Comparison of ENCODE assay signal across 1 cellular context in genomic region chr16:50152807-50153647, GRCh38.
TF ChIP-seq lines count a peak whose summit lies in the region.

TENT4B (plus strand) TSS chr16:50153306; CDS start chr16:50153622, 316 bp downstream.

TF ChIP-seq in HepG2, 621 proteins besides CTCF, POLR2A, EP300 and RAD21 (continued from another document and continues in another):
- no peak for TF ChIP-seq ZMAT5 (CRISPR knock-in tag; IDR thresholded peaks at IDR 0.05; ENCODE audit: borderline replicate concordance, low read depth)
- TF ChIP-seq NR2F6 (IDR thresholded peaks at IDR 0.05) = no peak
- TF ChIP-seq NR2F6 (CRISPR knock-in tag; IDR thresholded peaks at IDR 0.05) = 0 out of 2 replicates have a peak, but pooled peaks have one; percentile 23
- TF ChIP-seq RFX5 (IDR thresholded peaks at IDR 0.05; ENCODE audit: low read depth, low read length) = no peak; the same call in 1 of the 2 replicates
- peak; percentile 95 for TF ChIP-seq POLR2G (IDR thresholded peaks at IDR 0.05; ENCODE audit: low read depth, low read length)
- TF ChIP-seq ATAD3A (CRISPR knock-in tag; IDR thresholded peaks at IDR 0.05) = peak; percentile 58; the same call in 1 of the 2 replicates
- TF ChIP-seq CENPT (CRISPR knock-in tag; IDR thresholded peaks at IDR 0.05; ENCODE audit: low read depth) = peak; percentile 90; the same call in 1 of the 2 replicates
- TF ChIP-seq ZSCAN5A (CRISPR knock-in tag; IDR thresholded peaks at IDR 0.05; ENCODE audit: borderline replicate concordance) = peak; percentile 76; the same call in 1 of the 2 replicates
- no peak for TF ChIP-seq AGO1 (IDR thresholded peaks at IDR 0.05; ENCODE audit: low read depth, low read length, poor library complexity, severe bottlenecking)
- peak; percentile 95; the same call in 1 of the 2 replicates for TF ChIP-seq ZNF709 (CRISPR knock-in tag; IDR thresholded peaks at IDR 0.05)
- no peak for TF ChIP-seq ZNF766 (CRISPR knock-in tag; IDR thresholded peaks at IDR 0.05; ENCODE audit: borderline replicate concordance)
- 0 out of 2 replicates have a peak, but pooled peaks have one; percentile 45 for TF ChIP-seq RNF2 (conservative IDR thresholded peaks at IDR 0.05; ENCODE audit: low read depth)
- TF ChIP-seq ZGPAT (CRISPR knock-in tag; IDR thresholded peaks at IDR 0.05) = peak; percentile 82; the same call in 1 of the 2 replicates
- TF ChIP-seq POGK (CRISPR knock-in tag; conservative IDR thresholded peaks at IDR 0.05) = peak; percentile 97
- peak; percentile 82 for TF ChIP-seq GABPB1 (CRISPR knock-in tag; IDR thresholded peaks at IDR 0.05)
- peak; percentile 99 for TF ChIP-seq ZFX (CRISPR knock-in tag; IDR thresholded peaks at IDR 0.05; ENCODE audit: low read depth)
- no peak for TF ChIP-seq BHLHE40 (IDR thresholded peaks at IDR 0.05; ENCODE audit: low read length)
- peak; percentile 88; the same call in 1 of the 2 replicates for TF ChIP-seq ZNF772 (CRISPR knock-in tag; IDR thresholded peaks at IDR 0.05)
- peak; percentile 87; the same call in 1 of the 2 replicates for TF ChIP-seq SNAI1 (CRISPR knock-in tag; IDR thresholded peaks at IDR 0.05; ENCODE audit: borderline replicate concordance)
- TF ChIP-seq YEATS4 (CRISPR knock-in tag; IDR thresholded peaks at IDR 0.05; ENCODE audit: borderline replicate concordance) = peak; percentile 91
- no peak; the same call in 1 of the 2 replicates for TF ChIP-seq CENPBD1 (CRISPR knock-in tag; IDR thresholded peaks at IDR 0.05; ENCODE audit: borderline replicate concordance, low read depth)
- TF ChIP-seq ARHGAP35 (CRISPR knock-in tag; IDR thresholded peaks at IDR 0.05; ENCODE audit: borderline replicate concordance) = peak; percentile 84; the same call in 1 of the 2 replicates
- TF ChIP-seq MXD4 (CRISPR knock-in tag; IDR thresholded peaks at IDR 0.05) = peak; percentile 82; the same call in 1 of the 2 replicates
- TF ChIP-seq MEIS1 (CRISPR knock-in tag; IDR thresholded peaks at IDR 0.05; ENCODE audit: borderline replicate concordance) = no peak
- peak; percentile 91 for TF ChIP-seq NR0B2 (CRISPR knock-in tag; IDR thresholded peaks at IDR 0.05)
- TF ChIP-seq ZNF234 (CRISPR knock-in tag; conservative IDR thresholded peaks at IDR 0.05) = 0 out of 2 replicates have a peak, but pooled peaks have one; percentile 50
- peak; percentile 76; the same call in 1 of the 2 replicates for TF ChIP-seq ZNF83 (CRISPR knock-in tag; IDR thresholded peaks at IDR 0.05; ENCODE audit: borderline replicate concordance)
- TF ChIP-seq ZNF574 (CRISPR knock-in tag; IDR thresholded peaks at IDR 0.05) = peak; percentile 64
- TF ChIP-seq FOXC1 (CRISPR knock-in tag; IDR thresholded peaks at IDR 0.05; ENCODE audit: borderline replicate concordance) = peak; percentile 88; the same call in 1 of the 2 replicates
- TF ChIP-seq HCFC1 (IDR thresholded peaks at IDR 0.05; ENCODE audit: low read depth, low read length) = no peak
- peak; percentile 87 for TF ChIP-seq ZNF451 (CRISPR knock-in tag; IDR thresholded peaks at IDR 0.05)
- peak; percentile 79 for TF ChIP-seq PATZ1 (CRISPR knock-in tag; IDR thresholded peaks at IDR 0.05)
- no peak; the same call in 1 of the 2 replicates for TF ChIP-seq CEBPB (IDR thresholded peaks at IDR 0.05; ENCODE audit: borderline replicate concordance, low read depth, low read length)
- peak; percentile 59; the same call in 1 of the 2 replicates for TF ChIP-seq ZSCAN22 (CRISPR knock-in tag; IDR thresholded peaks at IDR 0.05)
- TF ChIP-seq ZNF598 (CRISPR knock-in tag; IDR thresholded peaks at IDR 0.05; ENCODE audit: borderline replicate concordance) = peak; percentile 60; the same call in 1 of the 2 replicates
- no peak for TF ChIP-seq MLX (CRISPR knock-in tag; IDR thresholded peaks at IDR 0.05)
- TF ChIP-seq ZNF34 (CRISPR knock-in tag; IDR thresholded peaks at IDR 0.05; ENCODE audit: borderline replicate concordance) = peak; percentile 58; the same call in 1 of the 2 replicates
- 0 out of 2 replicates have a peak, but pooled peaks have one; percentile 53 for TF ChIP-seq AFF4 (CRISPR knock-in tag; IDR thresholded peaks at IDR 0.05)
- TF ChIP-seq KLF16 (CRISPR knock-in tag; IDR thresholded peaks at IDR 0.05) = peak; percentile 54 to 85; a peak in 2 of 4 replicates
- peak; percentile 98 for TF ChIP-seq SRY (CRISPR knock-in tag; IDR thresholded peaks at IDR 0.05)
- peak; percentile 74 for TF ChIP-seq CBX1 (IDR thresholded peaks at IDR 0.05; ENCODE audit: low read depth)
- peak; percentile 77; the same call in 1 of the 2 replicates for TF ChIP-seq SALL2 (CRISPR knock-in tag; IDR thresholded peaks at IDR 0.05)
- TF ChIP-seq ZNF335 (CRISPR knock-in tag; IDR thresholded peaks at IDR 0.05) = peak; percentile 98
- no peak for TF ChIP-seq SIX4 (CRISPR knock-in tag; IDR thresholded peaks at IDR 0.05)
- peak; percentile 81; the same call in 1 of the 2 replicates for TF ChIP-seq ZFP91 (CRISPR knock-in tag; IDR thresholded peaks at IDR 0.05; ENCODE audit: borderline replicate concordance)
